8 cellular contexts compared by ENCODE assay signal in the genomic region with DNA sequence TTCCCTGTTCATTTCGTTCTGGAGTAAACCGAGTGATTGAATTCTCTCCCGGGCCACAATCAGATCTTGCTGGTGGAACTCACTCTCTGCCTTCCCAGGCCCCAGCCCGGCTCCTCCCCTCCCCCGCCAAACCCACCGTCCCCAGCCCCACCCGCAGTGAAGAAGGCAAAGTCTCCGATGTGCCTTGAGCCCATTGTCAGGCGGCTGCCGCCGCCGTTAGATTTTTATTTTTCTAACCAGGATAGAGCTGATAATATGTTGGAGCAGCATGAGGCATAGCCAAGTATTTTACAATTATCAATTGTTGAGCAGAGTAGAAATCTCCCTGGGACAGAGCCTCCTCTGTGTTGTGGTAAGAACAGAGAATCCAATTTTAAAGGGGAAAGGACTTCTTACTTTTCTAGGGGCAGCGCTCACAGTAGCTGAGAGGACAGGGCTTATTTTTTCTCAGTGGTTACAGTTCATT. TPM values are rescaled to one million over a fixed set of nuclear protein-coding genes. Genes with fewer than 3 reads are reported as not detected.
DNase-seq lines count a peak whose midpoint lies in the region; ATAC-seq and TF ChIP-seq lines count a peak whose summit lies in the region.

No MANE protein-coding gene starts in this region.

- ATAC-seq in HG03280 (IDR thresholded peaks at IDR 0.05; ENCODE audit: unreplicated experiment), result no peak

- intact Hi-C loops in ovary (cut with DNase I), result no loop called here

- 4 to 8% (median 6%) methylated on average over 12 to 13 of the region's 13 CpGs for WGBS in ovary, 3 donors

- no peaks in the 10 kb centered on the region for H3K9me3 ChIP-seq in ovary

- TF ChIP-seq CTCF in GM20000 (IDR thresholded peaks at IDR 0.05; ENCODE audit: extremely low read depth, missing control alignments) (no peak), fibroblast of pulmonary artery (IDR thresholded peaks at IDR 0.05; ENCODE audit: low read length, missing control alignments) (no peak), ovary (IDR thresholded peaks at IDR 0.05) (no peak)

- no peaks in the 10 kb centered on the region for H3K36me3 ChIP-seq in ovary

- H3K27me3 ChIP-seq in ovary, result no peaks in the 10 kb centered on the region

- H3K9me3 Mint-ChIP-seq in activated CD4-positive, alpha-beta memory T cell treated with anti-CD3 and anti-CD28 coated beads, Interleukin-2, amount 10 ng/mL, durations not matched to agents 7 days and 5 days, result no peaks in the 10 kb centered on the region

- peak overlapping the region; percentile 87 for H3K27ac Mint-ChIP-seq in activated CD4-positive, alpha-beta memory T cell treated with anti-CD3 and anti-CD28 coated beads, Interleukin-2, amount 10 ng/mL, durations not matched to agents 7 days and 5 days

- H3K27me3 Mint-ChIP-seq in activated CD4-positive, alpha-beta memory T cell treated with anti-CD3 and anti-CD28 coated beads, Interleukin-2, amount 10 ng/mL, durations not matched to agents 7 days and 5 days, result no peaks in the 10 kb centered on the region

- no peak overlapping the region for H3K27ac ChIP-seq in ovary

- peaks cover 9% of the 10 kb centered on the region for H3K4me1 ChIP-seq in ovary (ENCODE audit: insufficient read depth)

- H3K4me3 ChIP-seq in fibroblast of pulmonary artery (replicated peaks; ENCODE audit: low read depth, low read length) (peak overlapping the region; percentile 86), ovary (peak overlapping the region; percentile 13)

- CTCF ChIA-PET in activated CD4-positive, alpha-beta memory T cell treated with anti-CD3 and anti-CD28 coated beads, Interleukin-2, amount 10 ng/mL, durations not matched to agents 7 days and 5 days (lab: Charles Lee), result interaction anchor here (0.9 to 1.4 kb wide), 2 partner anchors 177 to 321 kb away, joined by 3 to 5 read pairs; no protein-coding TSS in a partner anchor

- peak; percentile 11 for DNase-seq in AG08395 (ENCODE audit: low spot score)
- DNase-seq in GM20000 (ENCODE audit: low spot score), result peak; percentile 36
- DNase-seq in activated CD4-positive, alpha-beta memory T cell treated with anti-CD3 and anti-CD28 coated beads, Interleukin-2, amount 10 ng/mL, durations not matched to agents 7 days and 5 days, result no peak
- DNase-seq in fibroblast of pulmonary artery (ENCODE audit: low read depth), result no peak
- DNase-seq in ovary, result no peak
- DNase-seq in NK-92 (lab: John Stamatoyannopoulos, UW; ENCODE audit: unreplicated experiment), result no peak
- DNase-seq in activated gamma-delta T cell (lab: John Stamatoyannopoulos, UW), result no peak

- peak overlapping the region; percentile 93 for H3K4me3 Mint-ChIP-seq in activated CD4-positive, alpha-beta memory T cell treated with anti-CD3 and anti-CD28 coated beads, Interleukin-2, amount 10 ng/mL, durations not matched to agents 7 days and 5 days

- POLR2A ChIA-PET in activated CD4-positive, alpha-beta memory T cell treated with anti-CD3 and anti-CD28 coated beads, Interleukin-2, amount 10 ng/mL, durations not matched to agents 7 days and 5 days (lab: Charles Lee), result interaction anchor here (0.8 to 5.5 kb wide), 14 partner anchors 10 to 1274 kb away, joined by 3 to 51 read pairs (median 7); partner anchors contain the start of genes CEP78 and TLE4

- no peak for TF ChIP-seq POLR2A in ovary (IDR thresholded peaks at IDR 0.05)

- H3K36me3 Mint-ChIP-seq in activated CD4-positive, alpha-beta memory T cell treated with anti-CD3 and anti-CD28 coated beads, Interleukin-2, amount 10 ng/mL, durations not matched to agents 7 days and 5 days (ENCODE audit: low read depth), result peaks cover 34% of the 10 kb centered on the region

- no peak for TF ChIP-seq EP300 in ovary (IDR thresholded peaks at IDR 0.05)

- H3K4me1 Mint-ChIP-seq in activated CD4-positive, alpha-beta memory T cell treated with anti-CD3 and anti-CD28 coated beads, Interleukin-2, amount 10 ng/mL, durations not matched to agents 7 days and 5 days, result peaks cover 48% of the 10 kb centered on the region

RNA-seq across cellular contexts. Expression of gene PSAT1, which starts 1.2 kb away (rescaled TPM):
- total RNA-seq in activated CD4-positive, alpha-beta memory T cell treated with anti-CD3 and anti-CD28 coated beads, Interleukin-2, amount 10 ng/mL, durations not matched to agents 7 days and 5 days, result 100 to 1,000 TPM; 125 to 130 TPM
- 100 to 1,000 TPM in 1 of 7 donors, 10 to 100 TPM in 2, 1 to 10 TPM in 3, under 1 TPM in 1; 0.83 to 153 (median 7.1) TPM for total RNA-seq in ovary
- polyA plus RNA-seq in ovary, result 10 to 100 TPM in 1 of 2 donors, 1 to 10 TPM in 1; 1.5 to 10.2 TPM

Comparison
In these comparisons a context has a peak if more than half of its experiments do, and no peak if none do; other contexts are left out.
1. DNase-seq: peak in AG08395 (single experiment) and GM20000 (single experiment); none in activated CD4-positive, alpha-beta memory T cell treated with anti-CD3 and anti-CD28 coated beads, Interleukin-2, amount 10 ng/mL, durations not matched to agents 7 days and 5 days (single experiment), fibroblast of pulmonary artery (single experiment), ovary (0 of 5), NK-92 (single experiment) and activated gamma-delta T cell (single experiment).